Comparison of ENCODE assay signal across 16 cellular contexts in genomic region chr2:148826791-148827190, GRCh38.
"Had no signal": no experiment of that assay in that cellular context is flagged by ENCODE, and none has a peak within 500 bp of the region (broad histone marks: within the 10 kb centered on the region; RNA-seq: fewer than 3 reads in every experiment).

No MANE protein-coding gene starts in this region.

- H3K4me1 Mint-ChIP-seq: memory B cell had no signal

- DNase-seq: dermis blood vessel endothelial cell; dorsolateral prefrontal cortex; effector CD4-positive, alpha-beta T cell; effector memory CD4-positive, alpha-beta T cell; foreskin keratinocyte; gastrocnemius medialis; glutamatergic neuron; head of caudate nucleus; heart right ventricle; hippocampal formation; left cardiac atrium; left lung; mammary epithelial cell; mesendoderm; midbrain had no signal

- H3K27ac Mint-ChIP-seq: memory B cell had no signal

- H3K4me3 Mint-ChIP-seq: memory B cell had no signal
